1 cellular context compared by ENCODE assay signal in genomic region chr2:33094303-33094702, GRCh38.
TF ChIP-seq lines count a peak whose summit lies in the region.

No MANE protein-coding gene starts in this region.

TF ChIP-seq in SK-N-SH, 30 proteins besides CTCF, POLR2A, EP300 and RAD21 (continued from another document):
- TF ChIP-seq, protein P1, sequence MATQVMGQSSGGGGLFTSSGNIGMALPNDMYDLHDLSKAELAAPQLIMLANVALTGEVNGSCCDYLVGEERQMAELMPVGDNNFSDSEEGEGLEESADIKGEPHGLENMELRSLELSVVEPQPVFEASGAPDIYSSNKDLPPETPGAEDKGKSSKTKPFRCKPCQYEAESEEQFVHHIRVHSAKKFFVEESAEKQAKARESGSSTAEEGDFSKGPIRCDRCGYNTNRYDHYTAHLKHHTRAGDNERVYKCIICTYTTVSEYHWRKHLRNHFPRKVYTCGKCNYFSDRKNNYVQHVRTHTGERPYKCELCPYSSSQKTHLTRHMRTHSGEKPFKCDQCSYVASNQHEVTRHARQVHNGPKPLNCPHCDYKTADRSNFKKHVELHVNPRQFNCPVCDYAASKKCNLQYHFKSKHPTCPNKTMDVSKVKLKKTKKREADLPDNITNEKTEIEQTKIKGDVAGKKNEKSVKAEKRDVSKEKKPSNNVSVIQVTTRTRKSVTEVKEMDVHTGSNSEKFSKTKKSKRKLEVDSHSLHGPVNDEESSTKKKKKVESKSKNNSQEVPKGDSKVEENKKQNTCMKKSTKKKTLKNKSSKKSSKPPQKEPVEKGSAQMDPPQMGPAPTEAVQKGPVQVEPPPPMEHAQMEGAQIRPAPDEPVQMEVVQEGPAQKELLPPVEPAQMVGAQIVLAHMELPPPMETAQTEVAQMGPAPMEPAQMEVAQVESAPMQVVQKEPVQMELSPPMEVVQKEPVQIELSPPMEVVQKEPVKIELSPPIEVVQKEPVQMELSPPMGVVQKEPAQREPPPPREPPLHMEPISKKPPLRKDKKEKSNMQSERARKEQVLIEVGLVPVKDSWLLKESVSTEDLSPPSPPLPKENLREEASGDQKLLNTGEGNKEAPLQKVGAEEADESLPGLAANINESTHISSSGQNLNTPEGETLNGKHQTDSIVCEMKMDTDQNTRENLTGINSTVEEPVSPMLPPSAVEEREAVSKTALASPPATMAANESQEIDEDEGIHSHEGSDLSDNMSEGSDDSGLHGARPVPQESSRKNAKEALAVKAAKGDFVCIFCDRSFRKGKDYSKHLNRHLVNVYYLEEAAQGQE (IDR thresholded peaks at IDR 0.05; ENCODE audit: low read depth, low read length): no peak
- TF ChIP-seq TEAD4 (IDR thresholded peaks at IDR 0.05; ENCODE audit: borderline replicate concordance, insufficient read depth): no peak
- no peak for TF ChIP-seq SMC3 (IDR thresholded peaks at IDR 0.05; ENCODE audit: low read depth, low read length)
- TF ChIP-seq USF2 (IDR thresholded peaks at IDR 0.05; ENCODE audit: borderline replicate concordance, low read depth, low read length): no peak
- TF ChIP-seq USF1 (IDR thresholded peaks at IDR 0.05; ENCODE audit: borderline replicate concordance, low read depth): no peak
- TF ChIP-seq FOSL2 (IDR thresholded peaks at IDR 0.05; ENCODE audit: borderline replicate concordance, low read depth): no peak
- no peak for TF ChIP-seq MXI1 (IDR thresholded peaks at IDR 0.05; ENCODE audit: low read depth, low read length)
- no peak for TF ChIP-seq RCOR1 (IDR thresholded peaks at IDR 0.05; ENCODE audit: low read length)
- TF ChIP-seq GATA2 (CRISPR knock-in tag; IDR thresholded peaks at IDR 0.05): no peak
- TF ChIP-seq TAF1 (IDR thresholded peaks at IDR 0.05; ENCODE audit: borderline replicate concordance, low read depth, low read length): no peak
- no peak for TF ChIP-seq YY1 (IDR thresholded peaks at IDR 0.05; ENCODE audit: low read depth)
- TF ChIP-seq NFIC (IDR thresholded peaks at IDR 0.05; ENCODE audit: borderline replicate concordance): no peak
